Comparison of ENCODE assay signal across 8 cellular contexts in genomic region chr12:110100315-110100970, GRCh38. TPM values are rescaled to one million over a fixed set of nuclear protein-coding genes. Genes with fewer than 3 reads are reported as not detected.
A peak's percentile ranks its signal among the peaks of the same experiment; 100 is the strongest.
DNase-seq lines count a peak whose midpoint lies in the region; ATAC-seq and TF ChIP-seq lines count a peak whose summit lies in the region.

No MANE protein-coding gene starts in this region.

- peak overlapping the region; percentile 3 for H3K4me2 ChIP-seq in osteoblast (ENCODE audit: insufficient read depth, low read length)

- H3K27ac ChIP-seq in RWPE2 (ENCODE audit: poor library complexity, severe bottlenecking) (no peak overlapping the region), osteoblast (ENCODE audit: low read depth, low read length) (no peak overlapping the region), transverse colon (peak overlapping the region; percentile 7 to 33 (median 18))

- no peak overlapping the region for H3K4me3 ChIP-seq in RWPE2 (ENCODE audit: severe bottlenecking)
- no peak overlapping the region for H3K4me3 ChIP-seq in fibroblast of villous mesenchyme (ENCODE audit: low read depth, low read length)
- H3K4me3 ChIP-seq in osteoblast (ENCODE audit: insufficient read depth, low read length), result no peak overlapping the region
- H3K4me3 ChIP-seq in transverse colon, result no peak overlapping the region

- in situ Hi-C loops in G401 (cut with HindIII; ENCODE audit: low sequenced_read_pairs), result no loop called here
- in situ Hi-C loops in transverse colon (cut with MboI; ENCODE audit: low pct_ligation_motif_present in 1 of 4, low pct_unique_long_range_greater_than_20kb in 1 of 4, low sequenced_read_pairs in 3 of 4), result loop anchor here in 3 of 4 donors (5.0 to 10.0 kb wide), 2 partner anchors 324 to 327 kb away; no protein-coding TSS in a partner anchor

- intact Hi-C loops in activated T-helper 2 cell treated with anti-CD3 and anti-CD28 coated beads, Interferon-gamma antibody, Interleukin-2, Interleukin-4, amounts not matched to agents 10 μg/mL and 5 μg/mL and 100 μg/mL, durations not matched to agents 14 hours and 24 hours and 36 hours (cut with micrococcal nuclease), result loop anchor here (1.0 kb wide), 2 partner anchors 145 to 331 kb away; no protein-coding TSS in a partner anchor
- intact Hi-C loops in transverse colon (cut with DNase I; ENCODE audit: low total_unique reads), result loop anchor here (2.0 to 5.0 kb wide), 2 partner anchors 330 to 1152 kb away; no protein-coding TSS in a partner anchor

- no peaks in the 10 kb centered on the region for H3K9me3 ChIP-seq in RWPE2 (ENCODE audit: severe bottlenecking)
- H3K9me3 ChIP-seq in osteoblast (ENCODE audit: low read depth, low read length), result no peaks in the 10 kb centered on the region
- no peaks in the 10 kb centered on the region for H3K9me3 ChIP-seq in transverse colon

- H3K4me3 Mint-ChIP-seq in activated T-helper 2 cell treated with anti-CD3 and anti-CD28 coated beads, Interferon-gamma antibody, Interleukin-2, Interleukin-4, amounts not matched to agents 10 μg/mL and 5 μg/mL and 100 μg/mL, durations not matched to agents 14 hours and 24 hours and 36 hours (ENCODE audit: low read depth), result no peak overlapping the region

- no peaks in the 10 kb centered on the region for H3K36me3 Mint-ChIP-seq in activated T-helper 2 cell treated with anti-CD3 and anti-CD28 coated beads, Interferon-gamma antibody, Interleukin-2, Interleukin-4, amounts not matched to agents 10 μg/mL and 5 μg/mL and 100 μg/mL, durations not matched to agents 14 hours and 24 hours and 36 hours (ENCODE audit: low read depth)

- H3K36me3 ChIP-seq in RWPE2 (ENCODE audit: low read depth) (no peaks in the 10 kb centered on the region), osteoblast (ENCODE audit: insufficient read depth, low read length) (no peaks in the 10 kb centered on the region), transverse colon (no peaks in the 10 kb centered on the region)

- peak; percentile 84 for DNase-seq in G401 (ENCODE audit: low spot score)
- DNase-seq in Kasumi-1 (lab: John Stamatoyannopoulos, UW), result peak; percentile 82 to 85
- no peak for DNase-seq in RWPE2 (ENCODE audit: low spot score)
- DNase-seq in activated T-helper 2 cell treated with anti-CD3 and anti-CD28 coated beads, Interferon-gamma antibody, Interleukin-2, Interleukin-4, amounts not matched to agents 10 μg/mL and 5 μg/mL and 100 μg/mL, durations not matched to agents 14 hours and 24 hours and 36 hours (ENCODE audit: low spot score), result peak; percentile 46
- DNase-seq in fibroblast of villous mesenchyme (ENCODE audit: low read depth), result peak; percentile 81
- peak; percentile 89 for DNase-seq in osteoblast (ENCODE audit: insufficient read length, low spot score, missing footprints)
- DNase-seq in transverse colon, result peak; percentile 73

- TF ChIP-seq POLR2A in transverse colon (IDR thresholded peaks at IDR 0.05), result no peak

- no peaks in the 10 kb centered on the region for H3K4me1 ChIP-seq in RWPE2 (ENCODE audit: insufficient read depth, poor library complexity, severe bottlenecking)
- peaks cover 3% of the 10 kb centered on the region for H3K4me1 ChIP-seq in osteoblast (ENCODE audit: insufficient read depth, low read length)
- peaks cover 0 to 8% (median 0%) of the 10 kb centered on the region in 4 donors for H3K4me1 ChIP-seq in transverse colon

- ATAC-seq in GM21786 (IDR thresholded peaks at IDR 0.05; ENCODE audit: unreplicated experiment) (peak; percentile 80), RWPE2 (ENCODE audit: low read depth) (peak; percentile 54)

- H3K4me1 Mint-ChIP-seq in activated T-helper 2 cell treated with anti-CD3 and anti-CD28 coated beads, Interferon-gamma antibody, Interleukin-2, Interleukin-4, amounts not matched to agents 10 μg/mL and 5 μg/mL and 100 μg/mL, durations not matched to agents 14 hours and 24 hours and 36 hours (ENCODE audit: low read depth), result peaks cover 14% of the 10 kb centered on the region

- no peaks in the 10 kb centered on the region for H4K20me1 ChIP-seq in osteoblast (ENCODE audit: insufficient read depth, low read length)

- H3K27me3 Mint-ChIP-seq in activated T-helper 2 cell treated with anti-CD3 and anti-CD28 coated beads, Interferon-gamma antibody, Interleukin-2, Interleukin-4, amounts not matched to agents 10 μg/mL and 5 μg/mL and 100 μg/mL, durations not matched to agents 14 hours and 24 hours and 36 hours (ENCODE audit: low read depth), result no peaks in the 10 kb centered on the region

- TF ChIP-seq CTCF in RWPE2 (IDR thresholded peaks at IDR 0.05; ENCODE audit: poor library complexity, severe bottlenecking) (peak; percentile 96), fibroblast of villous mesenchyme (IDR thresholded peaks at IDR 0.05; ENCODE audit: insufficient read depth, low read depth, low read length) (peak; percentile 97), osteoblast (IDR thresholded peaks at IDR 0.05; ENCODE audit: extremely low read depth, low read depth, low read length) (peak; percentile 91), transverse colon (IDR thresholded peaks at IDR 0.05) (peak; percentile 87 to 95 (median 89))

- TF ChIP-seq EP300 in transverse colon (IDR thresholded peaks at IDR 0.05; ENCODE audit: low read depth), result no peak

- H3K27ac Mint-ChIP-seq in activated T-helper 2 cell treated with anti-CD3 and anti-CD28 coated beads, Interferon-gamma antibody, Interleukin-2, Interleukin-4, amounts not matched to agents 10 μg/mL and 5 μg/mL and 100 μg/mL, durations not matched to agents 14 hours and 24 hours and 36 hours, result peak overlapping the region; percentile 23

- H2AFZ ChIP-seq in osteoblast (ENCODE audit: low read length), result peak overlapping the region; percentile 30

- H3K27me3 ChIP-seq in RWPE2 (ENCODE audit: insufficient read depth, poor library complexity, severe bottlenecking) (no peaks in the 10 kb centered on the region), osteoblast (ENCODE audit: insufficient read depth, low read length) (no peaks in the 10 kb centered on the region), transverse colon (no peaks in the 10 kb centered on the region)

- no peaks in the 10 kb centered on the region for H3K79me2 ChIP-seq in osteoblast (ENCODE audit: insufficient read depth, low read length)

- H3K9me3 Mint-ChIP-seq in activated T-helper 2 cell treated with anti-CD3 and anti-CD28 coated beads, Interferon-gamma antibody, Interleukin-2, Interleukin-4, amounts not matched to agents 10 μg/mL and 5 μg/mL and 100 μg/mL, durations not matched to agents 14 hours and 24 hours and 36 hours, result no peaks in the 10 kb centered on the region

- 38 to 55% methylated on average over 4 to 8 of the region's 8 CpGs for WGBS in transverse colon (ENCODE audit: low coverage in 1 of 2), 2 donors

RNA-seq across cellular contexts. Expression of gene IFT81, which starts 23.7 kb away (rescaled TPM):
- 15.3 and 36.1 TPM in 2 replicates for total RNA-seq in G401 (2014; rRNA removed; shearing (Covaris generic))
- 1.3 and 1.6 TPM in 2 replicates for total RNA-seq in activated T-helper 2 cell treated with anti-CD3 and anti-CD28 coated beads, Interferon-gamma antibody, Interleukin-2, Interleukin-4, amounts not matched to agents 10 μg/mL and 5 μg/mL and 100 μg/mL, durations not matched to agents 14 hours and 24 hours and 36 hours
- total RNA-seq in fibroblast of villous mesenchyme, result 20.6 and 24.2 TPM in 2 replicates
- total RNA-seq in osteoblast, result 18.5 and 20.6 TPM in 2 replicates
- total RNA-seq in transverse colon, result 10 to 100 TPM in 1 of 4 donors, 1 to 10 TPM in 3; 2.6 to 14.8 (median 6.4) TPM

RNA-seq across cellular contexts. Expression of gene C12orf76, which starts 52.1 kb away (rescaled TPM):
- 17.3 and 20.5 TPM in 2 replicates for total RNA-seq in G401 (2014; rRNA removed; shearing (Covaris generic))
- 24.8 and 25.2 TPM in 2 replicates for total RNA-seq in activated T-helper 2 cell treated with anti-CD3 and anti-CD28 coated beads, Interferon-gamma antibody, Interleukin-2, Interleukin-4, amounts not matched to agents 10 μg/mL and 5 μg/mL and 100 μg/mL, durations not matched to agents 14 hours and 24 hours and 36 hours
- total RNA-seq in fibroblast of villous mesenchyme, result 6.8 and 9.5 TPM in 2 replicates
- total RNA-seq in osteoblast, result 7.6 and 9.4 TPM in 2 replicates
- 10 to 100 TPM in 2 of 4 donors, 1 to 10 TPM in 1, not detected in 1; 9.3 to 11.0 (median 10.1) TPM for total RNA-seq in transverse colon

Comparison
In these comparisons a context has a peak if more than half of its experiments do, and no peak if none do; other contexts are left out.
1. H3K27ac ChIP-seq: peak in transverse colon (4 of 4); none in RWPE2 (single experiment) and osteoblast (single experiment).
2. Peak in every context shown above with its lines, with median percentiles within 50 percentile points of each other: CTCF ChIP-seq.